8 cellular contexts compared by ENCODE assay signal in genomic region chr4:1249731-1250526, GRCh38.
DNase-seq lines count a peak whose midpoint lies in the region; ATAC-seq lines count a peak whose summit lies in the region.

No MANE protein-coding gene starts in this region.

- H3K27me3 ChIP-seq in endocrine pancreas (ENCODE audit: control insufficient read depth, insufficient read depth, low read length) (no peaks in the 10 kb centered on the region), muscle layer of colon (ENCODE audit: control insufficient read depth in 1 of 2, insufficient read depth in 2 of 2, low read length in 2 of 2) (no peaks in the 10 kb centered on the region), subcutaneous abdominal adipose tissue (ENCODE audit: control insufficient read depth in 5 of 5, insufficient read depth in 4 of 5, low read length in 5 of 5) (no peaks in the 10 kb centered on the region)

- H3K9ac ChIP-seq in endocrine pancreas (ENCODE audit: control insufficient read depth, insufficient read depth, low read length): peak overlapping the region; percentile 91
- peak overlapping the region; percentile 77 for H3K9ac ChIP-seq in muscle layer of colon (ENCODE audit: low read length)
- peak overlapping the region; percentile 56 to 86 (median 78) for H3K9ac ChIP-seq in subcutaneous abdominal adipose tissue (ENCODE audit: low read length in 5 of 5)

- no peaks in the 10 kb centered on the region for H3K4me1 ChIP-seq in endocrine pancreas (ENCODE audit: control insufficient read depth, insufficient read depth, low read length)
- H3K4me1 ChIP-seq in muscle layer of colon (ENCODE audit: insufficient read depth, low read length): peaks cover 40% of the 10 kb centered on the region
- peaks cover 12 to 49% (median 43%) of the 10 kb centered on the region in 5 donors for H3K4me1 ChIP-seq in subcutaneous abdominal adipose tissue (ENCODE audit: control insufficient read depth in 5 of 5, insufficient read depth in 5 of 5, low read length in 5 of 5)

- H3K4me3 ChIP-seq in endocrine pancreas (ENCODE audit: control insufficient read depth, insufficient read depth, low read length) (no peak overlapping the region), muscle layer of colon (ENCODE audit: low read depth in 1 of 2, low read length in 2 of 2) (peak overlapping the region; percentile 51 to 65), subcutaneous abdominal adipose tissue (ENCODE audit: low read depth in 1 of 5, low read length in 5 of 5) (peak overlapping the region; percentile 59 to 74 (median 68))

- in situ Hi-C loops in ACHN (cut with HindIII; ENCODE audit: low pct_ligation_motif_present, low pct_unique_long_range_greater_than_20kb, low sequenced_read_pairs): no loop called here

- no peaks in the 10 kb centered on the region for H3K36me3 ChIP-seq in endocrine pancreas (ENCODE audit: control insufficient read depth, insufficient read depth, low read length)
- H3K36me3 ChIP-seq in muscle layer of colon (ENCODE audit: insufficient read depth, low read length): peaks cover 4% of the 10 kb centered on the region
- peaks cover 0 to 12% (median 3%) of the 10 kb centered on the region in 5 donors for H3K36me3 ChIP-seq in subcutaneous abdominal adipose tissue (ENCODE audit: control insufficient read depth in 5 of 5, insufficient read depth in 5 of 5, low read length in 5 of 5)

- H3K27ac ChIP-seq in muscle layer of colon (ENCODE audit: low read depth, low read length): peak overlapping the region; percentile 97
- peak overlapping the region; percentile 93 for H3K27ac ChIP-seq in subcutaneous abdominal adipose tissue (ENCODE audit: low read depth, low read length)

- DNase-seq in ACHN (peak; percentile 4), NCI-H187 (lab: John Stamatoyannopoulos, UW) (no peak)
- DNase-seq in activated CD4-positive, alpha-beta T cell treated with anti-CD3 and anti-CD28 coated beads for 48 hours: peak; percentile 61

- H3K9me3 ChIP-seq in endocrine pancreas (ENCODE audit: control insufficient read depth, low read length) (no peaks in the 10 kb centered on the region), muscle layer of colon (ENCODE audit: low read length) (no peaks in the 10 kb centered on the region), subcutaneous abdominal adipose tissue (ENCODE audit: control insufficient read depth in 5 of 5, low read length in 5 of 5) (peaks cover 0 to 2% (median 0%) of the 10 kb centered on the region in 5 donors)

- ATAC-seq in GM18873 (IDR thresholded peaks at IDR 0.05; ENCODE audit: low FRiP score, unreplicated experiment) (peak; percentile 12), HG03460 (IDR thresholded peaks at IDR 0.05; ENCODE audit: unreplicated experiment) (peak; percentile 11)

Comparison
In these comparisons a context has a peak if more than half of its experiments do, and no peak if none do; other contexts are left out.
1. DNase-seq: peak in ACHN (single experiment) and activated CD4-positive, alpha-beta T cell treated with anti-CD3 and anti-CD28 coated beads for 48 hours (single experiment); none in NCI-H187 (0 of 2).
2. Peak in every context shown above with its lines, with median percentiles within 50 percentile points of each other: H3K9ac ChIP-seq.